Comparison of ENCODE assay signal across 8 cellular contexts in the genomic region with DNA sequence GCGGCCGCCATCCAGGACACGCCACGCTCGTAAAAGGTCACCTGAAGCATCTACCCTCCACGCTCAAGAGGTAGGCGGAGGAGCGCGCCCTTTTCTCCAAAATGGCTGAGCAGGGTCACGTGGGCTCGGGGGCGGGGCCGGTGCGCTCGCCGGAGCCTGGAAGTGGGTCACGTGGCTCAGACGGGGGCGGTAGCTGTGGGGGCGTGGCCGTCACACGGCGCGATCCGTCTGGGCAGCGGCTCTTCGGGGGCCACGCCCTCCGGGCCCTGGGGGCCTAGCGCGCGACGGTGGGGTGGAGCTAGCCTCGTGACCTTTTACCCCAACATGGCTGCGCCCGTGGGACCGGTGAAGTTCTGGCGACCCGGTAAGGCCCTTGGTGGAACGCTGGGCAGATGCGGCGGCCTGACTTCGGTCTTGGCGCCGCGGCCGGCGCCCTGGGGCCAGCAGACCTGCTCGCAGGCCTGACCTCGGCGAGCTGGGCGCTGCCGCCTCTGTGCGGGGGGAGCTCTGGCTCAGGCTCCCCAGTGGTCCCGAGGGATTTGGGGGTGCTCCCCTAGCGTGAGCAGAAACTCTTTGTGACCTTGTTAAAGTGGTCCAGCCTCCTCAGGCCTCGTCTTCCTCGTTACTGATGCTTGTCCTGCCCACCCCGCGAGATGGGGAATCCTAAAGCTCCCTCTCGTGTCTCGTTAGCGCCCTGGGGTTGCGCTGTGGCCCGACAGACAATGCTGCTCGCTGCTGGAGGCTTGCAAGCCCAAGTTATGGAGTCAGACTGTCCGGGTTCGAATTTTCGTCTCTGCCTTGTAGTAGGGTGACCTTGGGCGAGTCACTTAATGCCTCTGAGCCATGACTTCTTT. TPM values are rescaled to one million over a fixed set of nuclear protein-coding genes. Genes with fewer than 3 reads are reported as not detected.
DNase-seq lines count a peak whose midpoint lies in the region; ATAC-seq and TF ChIP-seq lines count a peak whose summit lies in the region.

A gene with protein sequence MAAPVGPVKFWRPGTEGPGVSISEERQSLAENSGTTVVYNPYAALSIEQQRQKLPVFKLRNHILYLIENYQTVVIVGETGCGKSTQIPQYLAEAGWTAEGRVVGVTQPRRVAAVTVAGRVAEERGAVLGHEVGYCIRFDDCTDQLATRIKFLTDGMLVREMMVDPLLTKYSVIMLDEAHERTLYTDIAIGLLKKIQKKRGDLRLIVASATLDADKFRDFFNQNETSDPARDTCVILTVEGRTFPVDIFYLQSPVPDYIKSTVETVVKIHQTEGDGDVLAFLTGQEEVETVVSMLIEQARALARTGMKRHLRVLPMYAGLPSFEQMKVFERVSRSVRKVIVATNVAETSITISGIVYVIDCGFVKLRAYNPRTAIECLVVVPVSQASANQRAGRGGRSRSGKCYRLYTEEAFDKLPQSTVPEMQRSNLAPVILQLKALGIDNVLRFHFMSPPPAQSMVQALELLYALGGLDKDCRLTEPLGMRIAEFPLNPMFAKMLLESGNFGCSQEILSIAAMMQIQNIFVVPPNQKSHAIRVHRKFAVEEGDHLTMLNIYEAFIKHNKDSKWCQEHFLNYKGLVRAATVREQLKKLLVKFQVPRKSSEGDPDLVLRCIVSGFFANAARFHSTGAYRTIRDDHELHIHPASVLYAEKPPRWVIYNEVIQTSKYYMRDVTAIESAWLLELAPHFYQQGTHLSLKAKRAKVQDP (plus strand): TSS at position 301 of the 854 bp plus-strand sequence. CDS start 24 bp downstream, at position 325.

- peak within 1 kb of the TSS; percentile 84 for H2AK5ac ChIP-seq in IMR-90 (ENCODE audit: low read depth, low read length)

- peak within 1 kb of the TSS; percentile 90 for H3K4me3 ChIP-seq in IMR-90 (ENCODE audit: insufficient read depth, low read depth, low read length)

- 1% methylated on average over 29 of the region's 70 CpGs; no CpG with 5 or more reads in 1 of the 2 experiments for WGBS in IMR-90 (ENCODE audit: extremely low coverage in 2 of 2, insufficient read length in 1 of 2), 2 experiments

- H3K23ac ChIP-seq in IMR-90 (ENCODE audit: low read depth, low read length), result peak within 1 kb of the TSS; percentile 94

- H4K8ac ChIP-seq in IMR-90 (ENCODE audit: low read depth in 2 of 2, low read length in 2 of 2), result peak within 1 kb of the TSS; percentile 90 to 96

- no peaks in the 10 kb centered on the region for H3K9me1 ChIP-seq in IMR-90 (ENCODE audit: insufficient read depth, low read length)

- H3K9me3 ChIP-seq in IMR-90 (ENCODE audit: control insufficient read depth, insufficient read depth, low read length), result no peaks in the 10 kb centered on the region

- dilution Hi-C loops in IMR-90 (cut with HindIII; ENCODE audit: low sequenced_read_pairs, unreplicated experiment), result no loop called here

- peak; percentile 43 for TF ChIP-seq RAD21 in IMR-90 (IDR thresholded peaks at IDR 0.05; ENCODE audit: low read length)

- intact Hi-C loops in IMR-90 (cut with micrococcal nuclease), result loop anchor here (1.0 kb wide), 2 partner anchors 36 to 86 kb away; a partner anchor contains a TSS

- DNase-seq in DMS153 (lab: John Stamatoyannopoulos, UW) (peak; percentile 93), IMR-90 (peak; percentile 94), OCI-M1 (lab: John Stamatoyannopoulos, UW) (peak; percentile 99), activated T-cell treated with anti-CD3 and anti-CD28 coated beads for 4 hours (peak; percentile 98), epithelial cell of prostate (ENCODE audit: low read depth, low spot score) (peak; percentile 80), mucosa of gallbladder (ENCODE audit: low spot score) (peak; percentile 99)
- peak; percentile 95 to 98 for DNase-seq in stimulated activated CD8-positive, alpha-beta memory T cell treated with anti-CD3 and anti-CD28 coated beads, Interleukin-4, amount 100 ng/mL, for 4 hours (ENCODE audit: low read depth in 2 of 2, low spot score in 1 of 2)

- H2BK15ac ChIP-seq in IMR-90 (ENCODE audit: low read depth, low read length), result peak within 1 kb of the TSS; percentile 60; the same call in 1 of the 3 replicates

- peak within 1 kb of the TSS; percentile 94 for H3K9ac ChIP-seq in IMR-90 (ENCODE audit: low read depth, low read length)

- peak within 1 kb of the TSS; percentile 86 for H2AK9ac ChIP-seq in IMR-90 (replicated peaks; ENCODE audit: low read depth, low read length, poor library complexity)

- ATAC-seq in GM21528 (IDR thresholded peaks at IDR 0.05; ENCODE audit: low FRiP score, unreplicated experiment) (peak; percentile 94), IMR-90 (ENCODE audit: low read depth) (peak; percentile 100)

- H2BK20ac ChIP-seq in IMR-90 (ENCODE audit: low read depth, low read length), result 0 out of 2 replicates have a peak within 1 kb of the TSS, but pooled peaks have one; percentile 3

- H2AFZ ChIP-seq in IMR-90 (replicated peaks; ENCODE audit: low read length, poor library complexity), result peak within 1 kb of the TSS; percentile 99

- H3K4me1 ChIP-seq in IMR-90 (ENCODE audit: control insufficient read depth, insufficient read depth, low read length), result 0 out of 2 replicates have a peak, but pooled peaks cover 2% of the 10 kb centered on the region

- peak within 1 kb of the TSS; percentile 78 for H4K91ac ChIP-seq in IMR-90 (ENCODE audit: insufficient read depth, low read depth, low read length)

- TF ChIP-seq POLR2A in IMR-90 (IDR thresholded peaks at IDR 0.05; ENCODE audit: low read depth, low read length), result peak; percentile 31; the same call in 1 of the 2 replicates

- H3K56ac ChIP-seq in IMR-90 (ENCODE audit: extremely low read depth, insufficient read depth, low read length), result peak within 1 kb of the TSS; percentile 85

- H3K36me3 ChIP-seq in IMR-90 (ENCODE audit: control insufficient read depth, insufficient read depth, low read length), result no peaks in the 10 kb centered on the region

- TF ChIP-seq CTCF in IMR-90 (conservative IDR thresholded peaks at IDR 0.05; ENCODE audit: low read depth, low read length), result peak; percentile 38

- TSS peak; percentile 58 for BruUV-seq in IMR-90 (replicated peaks; lab: Mats Ljungman, UMichigan)

- H2BK5ac ChIP-seq in IMR-90 (ENCODE audit: low read depth, low read length, poor library complexity, severe bottlenecking), result peak within 1 kb of the TSS; percentile 69

- peak within 1 kb of the TSS; percentile 97 for H3K14ac ChIP-seq in IMR-90 (replicated peaks; ENCODE audit: low read depth, low read length)

- in situ Hi-C loops in IMR-90 (cut with MboI; ENCODE audit: low sequenced_read_pairs), result no loop called here

- peaks cover 23 to 31% of the 10 kb centered on the region in 2 experiments for H3K79me1 ChIP-seq in IMR-90 (ENCODE audit: low read depth in 1 of 2, low read length in 2 of 2)

- peak within 1 kb of the TSS; percentile 95 for H3K4ac ChIP-seq in IMR-90 (ENCODE audit: low read depth, low read length)

- H3K18ac ChIP-seq in IMR-90 (ENCODE audit: low read depth, low read length), result peak within 1 kb of the TSS; percentile 18; the same call in 1 of the 2 replicates

- peak within 1 kb of the TSS; percentile 95 for H3K4me2 ChIP-seq in IMR-90 (ENCODE audit: low read depth, low read length)

- H4K20me1 ChIP-seq in IMR-90 (ENCODE audit: insufficient read depth, low read length), result no peaks in the 10 kb centered on the region

- H3K27ac ChIP-seq in IMR-90 (ENCODE audit: insufficient read depth, low read length) (peak within 1 kb of the TSS; percentile 83), epithelial cell of prostate (peak within 1 kb of the TSS; percentile 79)

- H2BK120ac ChIP-seq in IMR-90 (ENCODE audit: low read depth, low read length), result peak within 1 kb of the TSS; percentile 67

- H4K5ac ChIP-seq in IMR-90 (ENCODE audit: low read depth, low read length), result peak within 1 kb of the TSS; percentile 93

- no peaks in the 10 kb centered on the region for H3K27me3 ChIP-seq in IMR-90 (ENCODE audit: control insufficient read depth, insufficient read depth, low read length)

- CTCF ChIA-PET in IMR-90 (lab: Yijun Ruan, JAX), result interaction anchor here (0.6 to 1.3 kb wide), 6 partner anchors 8 to 120 kb away, joined by 3 to 4 read pairs (median 3); a partner anchor contains a TSS

- POLR2A ChIA-PET in IMR-90 (lab: Charles Lee; ENCODE audit: unreplicated experiment), result interaction anchor here (0.9 to 1.1 kb wide), 2 partner anchors 8 to 36 kb away, joined by 3 to 5 read pairs; a partner anchor contains a TSS

TF ChIP-seq in IMR-90, 13 proteins besides CTCF, POLR2A, EP300 and RAD21 (continues in another document):
- TF ChIP-seq FOS (IDR thresholded peaks at IDR 0.05; ENCODE audit: low read depth, low read length) (peak; percentile 55; the same call in 1 of the 2 replicates), MXI1 (IDR thresholded peaks at IDR 0.05; ENCODE audit: borderline replicate concordance, low read depth, low read length) (peak; percentile 77; the same call in 1 of the 2 replicates), NFE2L2 (IDR thresholded peaks at IDR 0.05; ENCODE audit: low read depth, low read length) (no peak), SMC3 (IDR thresholded peaks at IDR 0.05; ENCODE audit: low read depth, low read length) (peak; percentile 18; the same call in 1 of the 2 replicates), MAFK (IDR thresholded peaks at IDR 0.05; ENCODE audit: low read depth, low read length) (no peak), BHLHE40 (IDR thresholded peaks at IDR 0.05; ENCODE audit: low read depth, low read length) (no peak), MAZ (IDR thresholded peaks at IDR 0.05; ENCODE audit: borderline replicate concordance, low read depth, low read length) (peak; percentile 95)
- TF ChIP-seq, protein P1, sequence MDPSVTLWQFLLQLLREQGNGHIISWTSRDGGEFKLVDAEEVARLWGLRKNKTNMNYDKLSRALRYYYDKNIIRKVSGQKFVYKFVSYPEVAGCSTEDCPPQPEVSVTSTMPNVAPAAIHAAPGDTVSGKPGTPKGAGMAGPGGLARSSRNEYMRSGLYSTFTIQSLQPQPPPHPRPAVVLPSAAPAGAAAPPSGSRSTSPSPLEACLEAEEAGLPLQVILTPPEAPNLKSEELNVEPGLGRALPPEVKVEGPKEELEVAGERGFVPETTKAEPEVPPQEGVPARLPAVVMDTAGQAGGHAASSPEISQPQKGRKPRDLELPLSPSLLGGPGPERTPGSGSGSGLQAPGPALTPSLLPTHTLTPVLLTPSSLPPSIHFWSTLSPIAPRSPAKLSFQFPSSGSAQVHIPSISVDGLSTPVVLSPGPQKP (IDR thresholded peaks at IDR 0.05; ENCODE audit: borderline replicate concordance, low read depth, low read length), result no peak
- TF ChIP-seq, protein P2, sequence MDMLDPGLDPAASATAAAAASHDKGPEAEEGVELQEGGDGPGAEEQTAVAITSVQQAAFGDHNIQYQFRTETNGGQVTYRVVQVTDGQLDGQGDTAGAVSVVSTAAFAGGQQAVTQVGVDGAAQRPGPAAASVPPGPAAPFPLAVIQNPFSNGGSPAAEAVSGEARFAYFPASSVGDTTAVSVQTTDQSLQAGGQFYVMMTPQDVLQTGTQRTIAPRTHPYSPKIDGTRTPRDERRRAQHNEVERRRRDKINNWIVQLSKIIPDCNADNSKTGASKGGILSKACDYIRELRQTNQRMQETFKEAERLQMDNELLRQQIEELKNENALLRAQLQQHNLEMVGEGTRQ (IDR thresholded peaks at IDR 0.05; ENCODE audit: low read depth, low read length), result peak; percentile 100

RNA-seq across cellular contexts. Expression of the gene that starts here (rescaled TPM):
- total RNA-seq in IMR-90 (2012; rRNA removed) (8.1 and 9.1 TPM in 2 replicates), mucosa of gallbladder (10.3 TPM)
- 12.5 and 13.5 TPM in 2 replicates for polyA plus RNA-seq in IMR-90 (2012; rRNA removed)
- polyA plus RNA-seq in IMR-90 (2012; cell fraction: cytosol; rRNA removed), result 3.5 and 5.9 TPM in 2 replicates
- polyA plus RNA-seq in IMR-90 (2012; cell fraction: nucleus; rRNA removed; ENCODE audit: low replicate concordance), result 42.9 and 80.9 TPM in 2 replicates

Comparison
In these comparisons a context has a peak if more than half of its experiments do, and no peak if none do; other contexts are left out.
1. Peak in every context shown above with its lines: DNase-seq, ATAC-seq, H3K4me3 ChIP-seq and H3K27ac ChIP-seq.